8 cellular contexts compared by ENCODE assay signal in the genomic region with DNA sequence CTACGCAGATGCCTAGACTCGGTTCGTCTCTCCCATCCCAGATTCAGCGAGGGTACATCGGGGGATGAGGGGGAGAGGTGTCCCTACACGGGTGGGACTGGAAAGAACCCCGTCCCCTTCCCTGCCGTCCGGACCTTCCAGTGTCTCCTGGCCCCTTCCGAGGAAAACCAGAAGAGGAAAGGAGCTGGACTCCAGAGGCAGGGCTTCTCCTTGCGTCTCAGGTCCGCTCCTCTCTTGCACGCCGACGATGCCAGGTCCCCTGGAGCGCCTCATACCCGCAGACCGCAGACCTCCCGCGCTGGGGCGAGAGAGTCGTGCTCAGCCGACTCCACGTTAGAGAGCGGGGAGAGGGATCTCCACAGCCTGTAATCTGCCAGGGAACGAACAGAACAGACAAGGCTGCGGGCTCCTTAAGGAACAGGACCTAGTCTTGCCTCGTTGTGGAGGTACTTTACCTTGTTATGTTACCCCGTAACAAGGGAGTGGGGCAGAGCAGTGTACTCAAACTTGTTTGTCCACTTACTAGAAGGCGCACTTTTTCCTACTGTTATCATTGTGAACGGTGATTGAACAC. TPM values are rescaled to one million over a fixed set of nuclear protein-coding genes. Genes with fewer than 3 reads are reported as not detected.
A peak's percentile ranks its signal among the peaks of the same experiment; 100 is the strongest.
DNase-seq lines count a peak whose midpoint lies in the region; TF ChIP-seq lines count a peak whose summit lies in the region.

No MANE protein-coding gene starts in this region.

- peak; percentile 62 for DNase-seq in GM10266 (ENCODE audit: extremely low spot score)
- peak; percentile 75 for DNase-seq in HFFc6
- DNase-seq in NCI-H1930 (lab: John Stamatoyannopoulos, UW) = peak; percentile 10 to 44
- DNase-seq in activated CD4-positive, CD25-positive, alpha-beta regulatory T cell treated with anti-CD3 and anti-CD28 coated beads, Interleukin-2, amount 50 U/mL, for 16 hours (ENCODE audit: low read depth, low spot score) = peak; percentile 13
- peak in 5 of 10 donors; percentile 38 to 69 (median 48) for DNase-seq in dorsolateral prefrontal cortex
- DNase-seq in lung microvascular endothelial cell (ENCODE audit: low read depth in 2 of 2) = peak; percentile 32 to 49
- peak; percentile 44 for DNase-seq in stimulated activated CD8-positive, alpha-beta memory T cell treated with anti-CD3 and anti-CD28 coated beads, Interleukin-4, amount 100 ng/mL, for 24 hours (ENCODE audit: low read depth)
- DNase-seq in NCI-H2081 treated with DMSO at 0.1 percent for 48 hours (lab: John Stamatoyannopoulos, UW) = no peak

- peaks cover 7% of the 10 kb centered on the region for H3K27me3 Mint-ChIP-seq in HFFc6 (ENCODE audit: insufficient read depth)

- no peaks in the 10 kb centered on the region for H3K27me3 ChIP-seq in dorsolateral prefrontal cortex

- peak overlapping the region in 55 of 59 donors; percentile 11 to 89 (median 76) for H3K27ac ChIP-seq in dorsolateral prefrontal cortex

- peaks cover 6% of the 10 kb centered on the region; the same call in 1 of the 2 replicates for H3K36me3 Mint-ChIP-seq in HFFc6 (ENCODE audit: low read depth)

- H3K4me3 Mint-ChIP-seq in HFFc6 = peak overlapping the region; percentile 90

- TF ChIP-seq CTCF in GM10266 (IDR thresholded peaks at IDR 0.05; ENCODE audit: control insufficient read depth, insufficient read depth, low read depth, missing control alignments) (no peak), HFFc6 (IDR thresholded peaks at IDR 0.05) (no peak), dorsolateral prefrontal cortex (IDR thresholded peaks at IDR 0.05 in 54 of 56, conservative IDR thresholded peaks at IDR 0.05 in 2 of 56; ENCODE audit: low read depth in 1 of 56, partially characterized antibody in 56 of 56) (peak in 3 of 56 donors; percentile 3 to 28 (median 25))

- H3K27ac Mint-ChIP-seq in HFFc6 = peak overlapping the region; percentile 86

- intact Hi-C loops in dorsolateral prefrontal cortex (cut with DNase I) = no loop called here

- H3K4me3 ChIP-seq in dorsolateral prefrontal cortex = peak overlapping the region; percentile 43 to 90 (median 72)

- peaks cover 15% of the 10 kb centered on the region for H3K4me1 Mint-ChIP-seq in HFFc6 (ENCODE audit: low read depth)

- peaks cover 10% of the 10 kb centered on the region for H3K9me3 Mint-ChIP-seq in HFFc6

RNA-seq across cellular contexts. Expression of a gene that starts 0.4 kb away (rescaled TPM):
- total RNA-seq in HFFc6 (2021; fragmentation: NEBNext Ultra II Directional; extraction: Animal tissue kit (Norgen Biotek cat#: 25700)) = 100 to 1,000 TPM in 1 of 6 experiments, 10 to 100 TPM in 5; 81.8 to 107 (median 93.3) TPM
- total RNA-seq in dorsolateral prefrontal cortex (10 to 100 TPM; 18.1 to 58.7 (median 39.5) TPM), lung microvascular endothelial cell (32.7 and 42.5 TPM in 2 replicates)

RNA-seq across cellular contexts. Expression of a gene that starts 45.5 kb away (rescaled TPM):
- total RNA-seq in HFFc6 (2021; fragmentation: NEBNext Ultra II Directional; extraction: Animal tissue kit (Norgen Biotek cat#: 25700)) = 1 to 10 TPM; 6.3 to 9.0 (median 7.2) TPM
- total RNA-seq in dorsolateral prefrontal cortex (100 to 1,000 TPM in 10 of 120 experiments, 10 to 100 TPM in 108, 1 to 10 TPM in 2; 8.6 to 287 (median 24.8) TPM), lung microvascular endothelial cell (6.8 and 8.9 TPM in 2 replicates)

RNA-seq across cellular contexts. Expression of a gene that starts 48.7 kb away (rescaled TPM):
- total RNA-seq in HFFc6 (2021; fragmentation: NEBNext Ultra II Directional; extraction: Animal tissue kit (Norgen Biotek cat#: 25700)) = not detected
- total RNA-seq in dorsolateral prefrontal cortex (1 to 10 TPM; 1.5 to 7.6 (median 4.2) TPM), lung microvascular endothelial cell (not detected in 2 replicates)
